2 cellular contexts compared by ENCODE assay signal in the genomic region with DNA sequence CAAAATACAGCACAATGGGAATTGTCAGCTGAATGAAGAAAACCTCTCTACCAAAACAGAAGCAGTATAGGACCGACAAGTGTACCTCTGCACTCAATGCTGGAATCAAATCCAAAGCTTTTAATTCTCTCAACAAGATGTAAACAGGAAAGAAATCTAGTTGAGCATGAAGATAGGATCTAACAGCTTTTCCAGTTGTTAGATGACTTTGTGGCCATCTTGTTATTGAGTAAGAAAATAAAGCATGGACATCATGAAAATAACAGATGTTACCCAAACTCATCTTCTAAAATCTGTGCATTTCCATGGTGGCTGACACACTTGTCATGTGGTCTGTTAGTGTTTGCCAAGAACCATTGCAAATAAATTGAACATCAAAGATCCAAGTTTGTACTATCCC.
TF ChIP-seq lines count a peak whose summit lies in the region.

No MANE protein-coding gene starts in this region.

TF ChIP-seq in IMR-90, 13 proteins besides CTCF, POLR2A, EP300 and RAD21:
- TF ChIP-seq CEBPB (IDR thresholded peaks at IDR 0.05; ENCODE audit: low read depth, low read length) (no peak), NFE2L2 (IDR thresholded peaks at IDR 0.05; ENCODE audit: low read depth, low read length) (no peak), USF2 (IDR thresholded peaks at IDR 0.05; ENCODE audit: low read depth, low read length) (no peak), MXI1 (IDR thresholded peaks at IDR 0.05; ENCODE audit: borderline replicate concordance, low read depth, low read length) (no peak), RCOR1 (IDR thresholded peaks at IDR 0.05; ENCODE audit: insufficient replicate concordance, low read length) (no peak), SMC3 (IDR thresholded peaks at IDR 0.05; ENCODE audit: low read depth, low read length) (no peak), RFX5 (IDR thresholded peaks at IDR 0.05; ENCODE audit: low read depth, low read length) (no peak), MAFK (IDR thresholded peaks at IDR 0.05; ENCODE audit: low read depth, low read length) (no peak), BHLHE40 (IDR thresholded peaks at IDR 0.05; ENCODE audit: low read depth, low read length) (no peak), CHD1 (IDR thresholded peaks at IDR 0.05; ENCODE audit: low read depth, low read length) (no peak), MAZ (IDR thresholded peaks at IDR 0.05; ENCODE audit: borderline replicate concordance, low read depth, low read length) (no peak), ELK1 (IDR thresholded peaks at IDR 0.05; ENCODE audit: borderline replicate concordance, low read depth, low read length) (no peak), FOS (IDR thresholded peaks at IDR 0.05; ENCODE audit: low read depth, low read length) (no peak)
TF ChIP-seq in IMR-90: peak in this region for 0.

TF ChIP-seq in K562, 482 proteins besides CTCF, POLR2A, EP300 and RAD21:
- TF ChIP-seq HDGF (IDR thresholded peaks at IDR 0.05) (no peak), XRCC5 (IDR thresholded peaks at IDR 0.05; ENCODE audit: low read depth, low read length) (no peak), GABPB1 (CRISPR knock-in tag; IDR thresholded peaks at IDR 0.05) (no peak), ZNF518B (CRISPR knock-in tag; IDR thresholded peaks at IDR 0.05) (no peak), KDM4B (IDR thresholded peaks at IDR 0.05; ENCODE audit: borderline replicate concordance in 2 of 2, low read depth in 1 of 2) (no peak), GATA2 (CRISPR knock-in tag; IDR thresholded peaks at IDR 0.05) (no peak), ZNF699 (CRISPR knock-in tag; IDR thresholded peaks at IDR 0.05; ENCODE audit: insufficient replicate concordance) (no peak), KLF13 (tag; IDR thresholded peaks at IDR 0.05; ENCODE audit: borderline replicate concordance, low read depth) (no peak), RBBP5 (IDR thresholded peaks at IDR 0.05; ENCODE audit: borderline replicate concordance, insufficient read depth, low read length, poor library complexity, severe bottlenecking) (no peak), CBX2 (IDR thresholded peaks at IDR 0.05; ENCODE audit: insufficient read depth, low read length, poor library complexity, severe bottlenecking) (no peak), BMI1 (IDR thresholded peaks at IDR 0.05; ENCODE audit: low read length) (no peak), FOXP4 (CRISPR knock-in tag; IDR thresholded peaks at IDR 0.05; ENCODE audit: borderline replicate concordance) (no peak), PHTF2 (CRISPR knock-in tag; IDR thresholded peaks at IDR 0.05) (no peak), NR2F6 (CRISPR knock-in tag; IDR thresholded peaks at IDR 0.05) (no peak), RBM39 (optimal IDR thresholded peaks at IDR 0.05; ENCODE audit: low read depth, low read length) (no peak)
- TF ChIP-seq, protein P1, sequence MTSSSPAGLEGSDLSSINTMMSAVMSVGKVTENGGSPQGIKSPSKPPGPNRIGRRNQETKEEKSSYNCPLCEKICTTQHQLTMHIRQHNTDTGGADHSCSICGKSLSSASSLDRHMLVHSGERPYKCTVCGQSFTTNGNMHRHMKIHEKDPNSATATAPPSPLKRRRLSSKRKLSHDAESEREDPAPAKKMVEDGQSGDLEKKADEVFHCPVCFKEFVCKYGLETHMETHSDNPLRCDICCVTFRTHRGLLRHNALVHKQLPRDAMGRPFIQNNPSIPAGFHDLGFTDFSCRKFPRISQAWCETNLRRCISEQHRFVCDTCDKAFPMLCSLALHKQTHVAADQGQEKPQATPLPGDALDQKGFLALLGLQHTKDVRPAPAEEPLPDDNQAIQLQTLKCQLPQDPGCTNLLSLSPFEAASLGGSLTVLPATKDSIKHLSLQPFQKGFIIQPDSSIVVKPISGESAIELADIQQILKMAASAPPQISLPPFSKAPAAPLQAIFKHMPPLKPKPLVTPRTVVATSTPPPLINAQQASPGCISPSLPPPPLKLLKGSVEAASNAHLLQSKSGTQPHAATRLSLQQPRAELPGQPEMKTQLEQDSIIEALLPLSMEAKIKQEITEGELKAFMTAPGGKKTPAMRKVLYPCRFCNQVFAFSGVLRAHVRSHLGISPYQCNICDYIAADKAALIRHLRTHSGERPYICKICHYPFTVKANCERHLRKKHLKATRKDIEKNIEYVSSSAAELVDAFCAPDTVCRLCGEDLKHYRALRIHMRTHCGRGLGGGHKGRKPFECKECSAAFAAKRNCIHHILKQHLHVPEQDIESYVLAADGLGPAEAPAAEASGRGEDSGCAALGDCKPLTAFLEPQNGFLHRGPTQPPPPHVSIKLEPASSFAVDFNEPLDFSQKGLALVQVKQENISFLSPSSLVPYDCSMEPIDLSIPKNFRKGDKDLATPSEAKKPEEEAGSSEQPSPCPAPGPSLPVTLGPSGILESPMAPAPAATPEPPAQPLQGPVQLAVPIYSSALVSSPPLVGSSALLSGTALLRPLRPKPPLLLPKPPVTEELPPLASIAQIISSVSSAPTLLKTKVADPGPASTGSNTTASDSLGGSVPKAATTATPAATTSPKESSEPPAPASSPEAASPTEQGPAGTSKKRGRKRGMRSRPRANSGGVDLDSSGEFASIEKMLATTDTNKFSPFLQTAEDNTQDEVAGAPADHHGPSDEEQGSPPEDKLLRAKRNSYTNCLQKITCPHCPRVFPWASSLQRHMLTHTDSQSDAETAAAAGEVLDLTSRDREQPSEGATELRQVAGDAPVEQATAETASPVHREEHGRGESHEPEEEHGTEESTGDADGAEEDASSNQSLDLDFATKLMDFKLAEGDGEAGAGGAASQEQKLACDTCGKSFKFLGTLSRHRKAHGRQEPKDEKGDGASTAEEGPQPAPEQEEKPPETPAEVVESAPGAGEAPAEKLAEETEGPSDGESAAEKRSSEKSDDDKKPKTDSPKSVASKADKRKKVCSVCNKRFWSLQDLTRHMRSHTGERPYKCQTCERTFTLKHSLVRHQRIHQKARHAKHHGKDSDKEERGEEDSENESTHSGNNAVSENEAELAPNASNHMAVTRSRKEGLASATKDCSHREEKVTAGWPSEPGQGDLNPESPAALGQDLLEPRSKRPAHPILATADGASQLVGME (CRISPR knock-in tag; IDR thresholded peaks at IDR 0.05) = no peak
- TF ChIP-seq, protein P2, sequence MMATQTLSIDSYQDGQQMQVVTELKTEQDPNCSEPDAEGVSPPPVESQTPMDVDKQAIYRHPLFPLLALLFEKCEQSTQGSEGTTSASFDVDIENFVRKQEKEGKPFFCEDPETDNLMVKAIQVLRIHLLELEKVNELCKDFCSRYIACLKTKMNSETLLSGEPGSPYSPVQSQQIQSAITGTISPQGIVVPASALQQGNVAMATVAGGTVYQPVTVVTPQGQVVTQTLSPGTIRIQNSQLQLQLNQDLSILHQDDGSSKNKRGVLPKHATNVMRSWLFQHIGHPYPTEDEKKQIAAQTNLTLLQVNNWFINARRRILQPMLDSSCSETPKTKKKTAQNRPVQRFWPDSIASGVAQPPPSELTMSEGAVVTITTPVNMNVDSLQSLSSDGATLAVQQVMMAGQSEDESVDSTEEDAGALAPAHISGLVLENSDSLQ (IDR thresholded peaks at IDR 0.05) = no peak
- TF ChIP-seq, protein P3, sequence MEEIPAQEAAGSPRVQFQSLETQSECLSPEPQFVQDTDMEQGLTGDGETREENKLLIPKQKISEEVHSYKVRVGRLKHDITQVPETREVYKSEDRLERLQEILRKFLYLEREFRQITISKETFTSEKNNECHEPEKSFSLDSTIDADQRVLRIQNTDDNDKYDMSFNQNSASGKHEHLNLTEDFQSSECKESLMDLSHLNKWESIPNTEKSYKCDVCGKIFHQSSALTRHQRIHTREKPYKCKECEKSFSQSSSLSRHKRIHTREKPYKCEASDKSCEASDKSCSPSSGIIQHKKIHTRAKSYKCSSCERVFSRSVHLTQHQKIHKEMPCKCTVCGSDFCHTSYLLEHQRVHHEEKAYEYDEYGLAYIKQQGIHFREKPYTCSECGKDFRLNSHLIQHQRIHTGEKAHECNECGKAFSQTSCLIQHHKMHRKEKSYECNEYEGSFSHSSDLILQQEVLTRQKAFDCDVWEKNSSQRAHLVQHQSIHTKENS (CRISPR knock-in tag; IDR thresholded peaks at IDR 0.05) = no peak
- TF ChIP-seq, protein P4, sequence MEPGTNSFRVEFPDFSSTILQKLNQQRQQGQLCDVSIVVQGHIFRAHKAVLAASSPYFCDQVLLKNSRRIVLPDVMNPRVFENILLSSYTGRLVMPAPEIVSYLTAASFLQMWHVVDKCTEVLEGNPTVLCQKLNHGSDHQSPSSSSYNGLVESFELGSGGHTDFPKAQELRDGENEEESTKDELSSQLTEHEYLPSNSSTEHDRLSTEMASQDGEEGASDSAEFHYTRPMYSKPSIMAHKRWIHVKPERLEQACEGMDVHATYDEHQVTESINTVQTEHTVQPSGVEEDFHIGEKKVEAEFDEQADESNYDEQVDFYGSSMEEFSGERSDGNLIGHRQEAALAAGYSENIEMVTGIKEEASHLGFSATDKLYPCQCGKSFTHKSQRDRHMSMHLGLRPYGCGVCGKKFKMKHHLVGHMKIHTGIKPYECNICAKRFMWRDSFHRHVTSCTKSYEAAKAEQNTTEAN (CRISPR knock-in tag; IDR thresholded peaks at IDR 0.05) = no peak
- TF ChIP-seq, protein P5, sequence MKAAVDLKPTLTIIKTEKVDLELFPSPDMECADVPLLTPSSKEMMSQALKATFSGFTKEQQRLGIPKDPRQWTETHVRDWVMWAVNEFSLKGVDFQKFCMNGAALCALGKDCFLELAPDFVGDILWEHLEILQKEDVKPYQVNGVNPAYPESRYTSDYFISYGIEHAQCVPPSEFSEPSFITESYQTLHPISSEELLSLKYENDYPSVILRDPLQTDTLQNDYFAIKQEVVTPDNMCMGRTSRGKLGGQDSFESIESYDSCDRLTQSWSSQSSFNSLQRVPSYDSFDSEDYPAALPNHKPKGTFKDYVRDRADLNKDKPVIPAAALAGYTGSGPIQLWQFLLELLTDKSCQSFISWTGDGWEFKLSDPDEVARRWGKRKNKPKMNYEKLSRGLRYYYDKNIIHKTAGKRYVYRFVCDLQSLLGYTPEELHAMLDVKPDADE (conservative IDR thresholded peaks at IDR 0.05; ENCODE audit: control insufficient read depth, low read depth, low read length) = no peak
